In the genomic region with DNA sequence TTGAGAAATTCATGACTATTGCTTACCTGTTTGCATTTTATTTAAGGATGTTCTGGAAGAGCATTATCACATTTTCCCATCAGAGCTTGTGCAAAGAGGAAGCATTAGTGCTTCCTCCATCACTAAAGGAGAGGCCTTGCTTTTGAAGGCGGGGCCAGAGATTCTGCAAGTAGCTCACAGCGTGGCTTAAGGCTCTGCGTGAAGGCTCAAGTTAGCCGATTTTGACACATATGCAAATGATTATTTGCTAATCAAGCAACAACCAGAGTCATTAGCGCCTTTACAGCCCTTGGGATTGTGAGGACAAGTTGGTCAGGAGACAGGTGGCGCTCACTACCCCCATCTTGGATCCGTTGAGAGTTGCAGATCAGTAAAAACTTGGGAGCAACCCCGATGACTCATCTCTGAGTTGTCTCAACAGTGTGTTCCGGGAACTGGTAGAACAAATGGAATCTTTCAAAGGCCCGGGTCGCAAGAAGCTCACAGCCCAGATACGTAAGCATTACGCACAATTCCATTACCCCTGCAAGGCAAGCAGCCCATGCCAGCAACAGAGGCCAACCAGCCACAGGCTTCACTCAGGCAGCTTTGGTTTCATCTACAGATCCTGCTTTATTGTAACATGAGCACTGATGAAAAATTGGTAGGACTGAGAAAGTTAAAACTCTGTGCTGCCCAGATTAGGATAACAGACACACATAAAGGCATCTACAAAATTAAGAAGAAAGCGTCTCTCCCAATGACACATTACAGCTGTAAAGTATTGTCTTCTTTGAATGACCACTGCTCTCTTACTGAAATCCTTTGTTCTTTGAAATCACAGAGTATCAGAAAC, we compare ENCODE assay signal across 9 cellular contexts. TPM values are rescaled to one million over a fixed set of nuclear protein-coding genes. Genes with fewer than 3 reads are reported as not detected.
DNase-seq lines count a peak whose midpoint lies in the region; ATAC-seq, FAIRE-seq and TF ChIP-seq lines count a peak whose summit lies in the region.
"Had no signal": no experiment of that assay in that cellular context is flagged by ENCODE, and none has a peak within 500 bp of the region (broad histone marks: within the 10 kb centered on the region; RNA-seq: fewer than 3 reads in every experiment).

No MANE protein-coding gene starts in this region.

- H3K27me3 Mint-ChIP-seq in activated CD8-positive, alpha-beta T cell treated with anti-CD3 and anti-CD28 coated beads, Interleukin-2, amount 10 ng/mL, durations not matched to agents 7 days and 5 days (ENCODE audit: low read depth) = no peaks in the 10 kb centered on the region

- H3K9me3 ChIP-seq in small intestine (ENCODE audit: control insufficient read depth, low read depth) = no peaks in the 10 kb centered on the region

- H3K36me3 Mint-ChIP-seq in activated CD8-positive, alpha-beta T cell treated with anti-CD3 and anti-CD28 coated beads, Interleukin-2, amount 10 ng/mL, durations not matched to agents 7 days and 5 days (ENCODE audit: low read depth) = no peaks in the 10 kb centered on the region
- no peaks in the 10 kb centered on the region for H3K36me3 Mint-ChIP-seq in stimulated activated effector memory CD8-positive, alpha-beta T cell treated with anti-CD3 and anti-CD28 coated beads, Interleukin-12 subunit alpha, Interleukin-12 subunit beta, amount 100 ng/mL, for 72 hours

- 25 to 36% (median 34%) methylated on average over 14 of the region's 14 CpGs for WGBS in small intestine, 3 donors

- H3K4me3 ChIP-seq in LNCaP clone FGC (ENCODE audit: low read depth, low read length) (no peak overlapping the region), bronchial epithelial cell (ENCODE audit: low read depth, low read length) (no peak overlapping the region), small intestine (ENCODE audit: low read depth in 1 of 2, low read length in 2 of 2) (no peak overlapping the region)

- peaks cover 2 to 6% of the 10 kb centered on the region in 2 donors for H3K4me1 ChIP-seq in small intestine (ENCODE audit: control insufficient read depth in 2 of 2, insufficient read depth in 1 of 2, low read depth in 1 of 2, low read length in 1 of 2)

- CTCF ChIA-PET in activated CD8-positive, alpha-beta T cell treated with anti-CD3 and anti-CD28 coated beads, Interleukin-2, amount 10 ng/mL, durations not matched to agents 7 days and 5 days (lab: Charles Lee) = no interaction called here

- H3K36me3 ChIP-seq in bronchial epithelial cell (ENCODE audit: control insufficient read depth, insufficient read depth, low read length) (no peaks in the 10 kb centered on the region), small intestine (ENCODE audit: control insufficient read depth in 2 of 2, insufficient read depth in 2 of 2, low read length in 2 of 2) (no peaks in the 10 kb centered on the region)

- ATAC-seq in activated CD8-positive, alpha-beta T cell treated with anti-CD3 and anti-CD28 coated beads, Interleukin-2, amount 10 ng/mL, durations not matched to agents 7 days and 5 days = no peak
- ATAC-seq in stimulated activated effector memory CD8-positive, alpha-beta T cell treated with anti-CD3 and anti-CD28 coated beads, Interleukin-12 subunit alpha, Interleukin-12 subunit beta, amount 100 ng/mL, for 72 hours = no peak

- DNase-seq in LNCaP clone FGC (ENCODE audit: low read depth) (no peak), bronchial epithelial cell (ENCODE audit: low read depth) (peak; percentile 97), iris pigment epithelial cell (ENCODE audit: low read depth) (peak; percentile 100), small intestine (peak; percentile 89), UCSD-AML1 (lab: John Stamatoyannopoulos, UW; ENCODE audit: unreplicated experiment) (no peak)
- no peak for DNase-seq in activated CD8-positive, alpha-beta T cell treated with anti-CD3 and anti-CD28 coated beads, Interleukin-2, amount 10 ng/mL, durations not matched to agents 7 days and 5 days
- DNase-seq in activated naive CD4-positive, alpha-beta T cell treated with anti-CD3 and anti-CD28 coated beads, Interleukin-2, amount 50 U/mL, for 16 hours = no peak
- DNase-seq in stimulated activated effector memory CD8-positive, alpha-beta T cell treated with anti-CD3 and anti-CD28 coated beads, Interleukin-12 subunit alpha, Interleukin-12 subunit beta, amount 100 ng/mL, for 72 hours (ENCODE audit: low spot score in 2 of 2) = no peak

- no peaks in the 10 kb centered on the region for H3K4me1 Mint-ChIP-seq in activated CD8-positive, alpha-beta T cell treated with anti-CD3 and anti-CD28 coated beads, Interleukin-2, amount 10 ng/mL, durations not matched to agents 7 days and 5 days (ENCODE audit: low read depth)
- no peaks in the 10 kb centered on the region for H3K4me1 Mint-ChIP-seq in stimulated activated effector memory CD8-positive, alpha-beta T cell treated with anti-CD3 and anti-CD28 coated beads, Interleukin-12 subunit alpha, Interleukin-12 subunit beta, amount 100 ng/mL, for 72 hours

- H3K9me3 Mint-ChIP-seq in activated CD8-positive, alpha-beta T cell treated with anti-CD3 and anti-CD28 coated beads, Interleukin-2, amount 10 ng/mL, durations not matched to agents 7 days and 5 days (ENCODE audit: insufficient read depth) = no peaks in the 10 kb centered on the region
- H3K9me3 Mint-ChIP-seq in stimulated activated effector memory CD8-positive, alpha-beta T cell treated with anti-CD3 and anti-CD28 coated beads, Interleukin-12 subunit alpha, Interleukin-12 subunit beta, amount 100 ng/mL, for 72 hours = no peaks in the 10 kb centered on the region

- TF ChIP-seq CTCF in LNCaP clone FGC (IDR thresholded peaks at IDR 0.05; ENCODE audit: control insufficient read depth, extremely low read depth, insufficient read depth) (0 out of 2 replicates have a peak, but pooled peaks have one; percentile 2), bronchial epithelial cell (IDR thresholded peaks at IDR 0.05; ENCODE audit: insufficient read depth, low read length, severe bottlenecking) (peak; percentile 30)

- peak overlapping the region; percentile 25 to 92 for H3K27ac ChIP-seq in small intestine (ENCODE audit: low read depth in 1 of 2, low read length in 1 of 2)

- no peak overlapping the region for H3K27ac Mint-ChIP-seq in activated CD8-positive, alpha-beta T cell treated with anti-CD3 and anti-CD28 coated beads, Interleukin-2, amount 10 ng/mL, durations not matched to agents 7 days and 5 days
- H3K27ac Mint-ChIP-seq in stimulated activated effector memory CD8-positive, alpha-beta T cell treated with anti-CD3 and anti-CD28 coated beads, Interleukin-12 subunit alpha, Interleukin-12 subunit beta, amount 100 ng/mL, for 72 hours = no peak overlapping the region

- no peak overlapping the region for H3K4me3 Mint-ChIP-seq in activated CD8-positive, alpha-beta T cell treated with anti-CD3 and anti-CD28 coated beads, Interleukin-2, amount 10 ng/mL, durations not matched to agents 7 days and 5 days
- no peak overlapping the region for H3K4me3 Mint-ChIP-seq in stimulated activated effector memory CD8-positive, alpha-beta T cell treated with anti-CD3 and anti-CD28 coated beads, Interleukin-12 subunit alpha, Interleukin-12 subunit beta, amount 100 ng/mL, for 72 hours

- H3K27me3 ChIP-seq in bronchial epithelial cell (ENCODE audit: control insufficient read depth, insufficient read depth, low read length) = no peaks in the 10 kb centered on the region
- H3K27me3 ChIP-seq in small intestine (ENCODE audit: control insufficient read depth in 2 of 2, insufficient read depth in 2 of 2, low read length in 2 of 2) = no peaks in the 10 kb centered on the region

- POLR2A ChIA-PET in activated CD8-positive, alpha-beta T cell treated with anti-CD3 and anti-CD28 coated beads, Interleukin-2, amount 10 ng/mL, durations not matched to agents 7 days and 5 days (lab: Charles Lee) = interaction anchor here (0.6 kb wide), 2 partner anchors 33 to 1225 kb away, joined by 4 read pairs; no protein-coding TSS in a partner anchor

- FAIRE-seq in bronchial epithelial cell (lab: Jason Lieb, UNC) (no peak), small intestine (lab: Jason Lieb, UNC) (no peak)
- FAIRE-seq: TTC549 had no signal

RNA-seq across cellular contexts. Expression of a gene that starts 34.9 kb away (rescaled TPM):
- 12.9 and 13.2 TPM in 2 replicates for total RNA-seq in bronchial epithelial cell
- polyA plus RNA-seq in small intestine = 10 to 100 TPM; 30.5 to 40.8 (median 36.7) TPM
- total RNA-seq in activated CD8-positive, alpha-beta T cell treated with anti-CD3 and anti-CD28 coated beads, Interleukin-2, amount 10 ng/mL, durations not matched to agents 7 days and 5 days = 10 to 100 TPM; 13.1 to 14.8 TPM

RNA-seq across cellular contexts. Expression of a gene that starts 42.6 kb away (rescaled TPM):
- total RNA-seq in bronchial epithelial cell = 48.4 and 65.4 TPM in 2 replicates
- polyA plus RNA-seq in small intestine = 10 to 100 TPM; 48.0 to 74.0 (median 61.1) TPM
- 10 to 100 TPM; 27.3 to 28.8 TPM for total RNA-seq in activated CD8-positive, alpha-beta T cell treated with anti-CD3 and anti-CD28 coated beads, Interleukin-2, amount 10 ng/mL, durations not matched to agents 7 days and 5 days

Comparison
In these comparisons a context has a peak if more than half of its experiments do, and no peak if none do; other contexts are left out.
1. DNase-seq: peak in bronchial epithelial cell (single experiment), iris pigment epithelial cell (single experiment) and small intestine (single experiment); none in LNCaP clone FGC (single experiment), activated CD8-positive, alpha-beta T cell treated with anti-CD3 and anti-CD28 coated beads, Interleukin-2, amount 10 ng/mL, durations not matched to agents 7 days and 5 days (single experiment), UCSD-AML1 (single experiment), activated naive CD4-positive, alpha-beta T cell treated with anti-CD3 and anti-CD28 coated beads, Interleukin-2, amount 50 U/mL, for 16 hours (single experiment) and stimulated activated effector memory CD8-positive, alpha-beta T cell treated with anti-CD3 and anti-CD28 coated beads, Interleukin-12 subunit alpha, Interleukin-12 subunit beta, amount 100 ng/mL, for 72 hours (0 of 2).